ENCODE assay signal across 8 cellular contexts in the genomic region with DNA sequence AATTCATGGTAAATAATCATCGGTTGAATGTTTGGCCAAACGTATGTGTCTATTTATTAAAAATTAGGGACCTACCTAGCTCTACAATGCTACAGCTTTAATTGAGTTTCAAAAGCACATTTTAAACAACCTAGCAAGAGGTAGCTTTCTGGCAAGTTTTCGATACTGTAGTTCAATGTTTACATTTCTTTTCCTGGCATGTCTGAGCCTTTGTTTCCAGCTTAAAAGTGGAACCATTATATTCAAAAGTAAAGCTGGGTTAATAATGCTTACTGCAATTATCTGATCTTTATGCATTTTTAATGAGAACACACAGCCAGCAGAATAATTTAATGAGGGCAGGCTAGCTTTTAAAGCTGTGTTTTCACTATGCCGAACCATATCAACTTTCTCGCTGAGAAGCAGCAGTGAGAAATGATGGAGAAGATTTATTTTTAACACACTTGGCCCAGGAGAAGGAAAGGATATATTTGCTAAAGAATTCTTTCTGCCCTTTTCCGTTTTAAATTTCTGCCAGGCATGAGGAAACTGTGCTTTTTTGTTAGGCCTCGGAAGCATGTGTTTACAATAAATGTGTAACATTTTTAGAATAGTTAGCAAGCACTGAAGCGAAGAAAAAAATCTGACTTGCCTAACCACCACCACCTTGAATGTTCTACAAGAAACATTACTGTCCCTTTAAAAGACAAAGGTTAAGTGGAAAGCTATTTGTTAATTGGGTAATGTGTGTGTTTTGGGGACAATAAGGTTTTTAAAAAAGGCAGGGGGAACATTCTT. TPM values are rescaled to one million over a fixed set of nuclear protein-coding genes. Genes with fewer than 3 reads are reported as not detected.
DNase-seq lines count a peak whose midpoint lies in the region; ATAC-seq, FAIRE-seq and TF ChIP-seq lines count a peak whose summit lies in the region.

No MANE protein-coding gene starts in this region.

- peaks cover 46% of the 10 kb centered on the region for H3K4me1 Mint-ChIP-seq in osteocyte (ENCODE audit: unreplicated experiment)

- H3K27ac ChIP-seq in OCI-LY1 (ENCODE audit: low read depth, low read length, poor library complexity, severe bottlenecking): peak overlapping the region; percentile 82
- H3K27ac ChIP-seq in endothelial cell of umbilical vein (ENCODE audit: insufficient read depth, low read depth, low read length): peak overlapping the region; percentile 89

- H3K4me1 ChIP-seq in OCI-LY1 (ENCODE audit: insufficient read depth, low read length, severe bottlenecking) (peaks cover 50% of the 10 kb centered on the region), endothelial cell of umbilical vein (ENCODE audit: control insufficient read depth, extremely low read depth, insufficient read depth, low read length) (peaks cover 41% of the 10 kb centered on the region)

- no peaks in the 10 kb centered on the region for H4K20me1 ChIP-seq in OCI-LY1 (ENCODE audit: insufficient read depth, low read length)
- no peaks in the 10 kb centered on the region for H4K20me1 ChIP-seq in endothelial cell of umbilical vein (replicated peaks; ENCODE audit: control insufficient read depth, extremely low read depth, insufficient read depth, low read length)

- H2AFZ ChIP-seq in OCI-LY1 (ENCODE audit: low read length): peak overlapping the region; percentile 4; the same call in 1 of the 2 replicates
- no peak overlapping the region for H2AFZ ChIP-seq in endothelial cell of umbilical vein (ENCODE audit: low read depth, low read length)

- H3K9me1 ChIP-seq in endothelial cell of umbilical vein (replicated peaks; ENCODE audit: control insufficient read depth, extremely low read depth, insufficient read depth, low read length): no peaks in the 10 kb centered on the region

- dilution Hi-C loops in endothelial cell of umbilical vein (cut with MboI; ENCODE audit: extremely low pct_ligation_motif_present, low sequenced_read_pairs): loop anchor here (25.0 kb wide), 1 partner anchor 111 kb away; no protein-coding TSS in a partner anchor

- H3K27me3 ChIP-seq in OCI-LY1 (ENCODE audit: insufficient read depth, low read length) (no peaks in the 10 kb centered on the region), endothelial cell of umbilical vein (ENCODE audit: control insufficient read depth in 2 of 2, insufficient read depth in 2 of 2, low read length in 2 of 2) (no peaks in the 10 kb centered on the region)

- H3K36me3 ChIP-seq in OCI-LY1 (ENCODE audit: insufficient read depth, low read length): no peaks in the 10 kb centered on the region
- no peaks in the 10 kb centered on the region for H3K36me3 ChIP-seq in endothelial cell of umbilical vein (ENCODE audit: control insufficient read depth in 2 of 2, extremely low read depth in 1 of 2, insufficient read depth in 2 of 2, low read length in 2 of 2)

- no peaks in the 10 kb centered on the region for H3K9me3 Mint-ChIP-seq in osteocyte (ENCODE audit: unreplicated experiment)

- H3K4me3 ChIP-seq in OCI-LY1 (ENCODE audit: low read depth, low read length, poor library complexity, severe bottlenecking) (peak overlapping the region; percentile 70), endothelial cell of umbilical vein (replicated peaks in 1 of 3; ENCODE audit: insufficient read depth in 1 of 3, low read depth in 1 of 3, low read length in 3 of 3) (peak overlapping the region; percentile 54 to 100 (median 98))

- peak; percentile 62 for TF ChIP-seq POLR2A in endothelial cell of umbilical vein (IDR thresholded peaks at IDR 0.05; ENCODE audit: low read depth, low read length)

- no peaks in the 10 kb centered on the region for H3K9me2 ChIP-seq in OCI-LY1 (ENCODE audit: low read depth, low read length)

- H3K9me3 ChIP-seq in OCI-LY1 (ENCODE audit: low read length) (no peaks in the 10 kb centered on the region), endothelial cell of umbilical vein (replicated peaks; ENCODE audit: control insufficient read depth, insufficient read depth, low read length) (no peaks in the 10 kb centered on the region)

- H3K27ac Mint-ChIP-seq in osteocyte (ENCODE audit: unreplicated experiment): peak overlapping the region; percentile 95

- H3K36me3 Mint-ChIP-seq in osteocyte (ENCODE audit: unreplicated experiment): peaks cover 3% of the 10 kb centered on the region

- DNase-seq in NCI-H2171 treated with DMSO at 0.1 percent for 48 hours (lab: John Stamatoyannopoulos, UW) (peak; percentile 47), NCI-H2171 (lab: John Stamatoyannopoulos, UW) (no peak), endothelial cell of umbilical vein (ENCODE audit: low read depth, low spot score) (peak; percentile 36), osteocyte (ENCODE audit: extremely low spot score, unreplicated experiment) (no peak)
- DNase-seq in effector CD4-positive, alpha-beta T cell: no peak

- TF ChIP-seq CTCF in OCI-LY1 (IDR thresholded peaks at IDR 0.05; ENCODE audit: low read length) (no peak), endothelial cell of umbilical vein (IDR thresholded peaks at IDR 0.05; ENCODE audit: extremely low read depth in 1 of 2, insufficient read depth in 1 of 2, low read depth in 1 of 2, low read length in 2 of 2) (no peak), osteocyte (IDR thresholded peaks at IDR 0.05) (no peak)

- H3K79me2 ChIP-seq in OCI-LY1 (ENCODE audit: insufficient read depth, low read length): peaks cover 56% of the 10 kb centered on the region
- peaks cover 59% of the 10 kb centered on the region for H3K79me2 ChIP-seq in endothelial cell of umbilical vein (ENCODE audit: control insufficient read depth, insufficient read depth, low read length)

- intact Hi-C loops in endothelial cell of umbilical vein (cut with micrococcal nuclease): loop anchor here (1.0 to 2.0 kb wide), 8 partner anchors 35 to 437 kb away; no protein-coding TSS in a partner anchor

- FAIRE-seq in endothelial cell of umbilical vein (lab: Jason Lieb, UNC): peak; percentile 15

- peak overlapping the region; percentile 81 for H3K4me2 ChIP-seq in OCI-LY1 (ENCODE audit: low read length)
- peak overlapping the region; percentile 97 for H3K4me2 ChIP-seq in endothelial cell of umbilical vein (ENCODE audit: insufficient read depth, low read length)

- H3F3A ChIP-seq in OCI-LY1 (ENCODE audit: insufficient read depth, low read length): no peaks in the 10 kb centered on the region

- CTCF ChIA-PET in endothelial cell of umbilical vein (lab: Charles Lee): interaction anchor here (0.8 to 9.0 kb wide), 21 partner anchors 11 to 436 kb away, joined by 3 to 68 read pairs (median 9); no protein-coding TSS in a partner anchor

- TSS peak; percentile 77 for BruUV-seq in endothelial cell of umbilical vein (replicated peaks; lab: Mats Ljungman, UMichigan)

- peak overlapping the region; percentile 68 for H3K9ac ChIP-seq in OCI-LY1 (ENCODE audit: low read length)
- H3K9ac ChIP-seq in endothelial cell of umbilical vein (replicated peaks; ENCODE audit: extremely low read depth, insufficient read depth, low read length): peak overlapping the region; percentile 100

- H3K27me3 Mint-ChIP-seq in osteocyte (ENCODE audit: unreplicated experiment): no peaks in the 10 kb centered on the region

- no peak for ATAC-seq in GM19395 (IDR thresholded peaks at IDR 0.05; ENCODE audit: unreplicated experiment)
- no peak for ATAC-seq in GM18907 (IDR thresholded peaks at IDR 0.05; ENCODE audit: unreplicated experiment)

- H3K4me3 Mint-ChIP-seq in osteocyte (ENCODE audit: unreplicated experiment): peak overlapping the region; percentile 93

- POLR2A ChIA-PET in endothelial cell of umbilical vein (lab: Charles Lee): interaction anchor here (0.7 to 1.9 kb wide), 10 partner anchors 11 to 136 kb away, joined by 3 to 9 read pairs (median 5); no protein-coding TSS in a partner anchor

TF ChIP-seq in endothelial cell of umbilical vein, 7 proteins besides CTCF, POLR2A, EP300 and RAD21:
- no peak for TF ChIP-seq EZH2 (IDR thresholded peaks at IDR 0.05; ENCODE audit: borderline replicate concordance, low read depth, low read length, severe bottlenecking)
- no peak for TF ChIP-seq GATA2 (IDR thresholded peaks at IDR 0.05; ENCODE audit: insufficient read depth, insufficient read length, low read depth, low read length)
- TF ChIP-seq FOS (IDR thresholded peaks at IDR 0.05; ENCODE audit: borderline replicate concordance, insufficient read depth, low read length): no peak
- TF ChIP-seq POLR2AphosphoS5 (IDR thresholded peaks at IDR 0.05; ENCODE audit: insufficient read depth, low read depth, low read length): no peak
- no peak for TF ChIP-seq JUN (IDR thresholded peaks at IDR 0.05; ENCODE audit: borderline replicate concordance, insufficient read depth, insufficient read length, low read depth)
- TF ChIP-seq, protein P1, sequence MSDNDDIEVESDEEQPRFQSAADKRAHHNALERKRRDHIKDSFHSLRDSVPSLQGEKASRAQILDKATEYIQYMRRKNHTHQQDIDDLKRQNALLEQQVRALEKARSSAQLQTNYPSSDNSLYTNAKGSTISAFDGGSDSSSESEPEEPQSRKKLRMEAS (IDR thresholded peaks at IDR 0.05; ENCODE audit: insufficient read depth, insufficient read length): no peak
- TF ChIP-seq MYC (IDR thresholded peaks at IDR 0.05; ENCODE audit: low read depth, low read length): no peak

RNA-seq across cellular contexts. Expression of a gene that starts 1.0 kb away (rescaled TPM):
- total RNA-seq in endothelial cell of umbilical vein (75.6 and 76.5 TPM in 2 replicates), osteocyte (66.6 and 71.8 TPM in 2 replicates)
- 23.2 and 32.9 TPM in 2 replicates for polyA plus RNA-seq in endothelial cell of umbilical vein
- polyA plus RNA-seq in endothelial cell of umbilical vein (2011; cell fraction: cytosol; rRNA removed): 28.8 and 30.4 TPM in 2 replicates
- polyA plus RNA-seq in endothelial cell of umbilical vein (2011; cell fraction: nucleus; rRNA removed): 49.5 and 54.3 TPM in 2 replicates
- polyA plus RNA-seq in endothelial cell of umbilical vein (2012): 57.3 and 67.5 TPM in 2 replicates
- polyA minus RNA-seq in endothelial cell of umbilical vein: 99.8 and 107 TPM in 2 replicates
- 27.8 TPM for polyA minus RNA-seq in endothelial cell of umbilical vein (2011; cell fraction: cytosol; rRNA and poly(A)+ RNA removed)
- 148 and 189 TPM in 2 replicates for polyA minus RNA-seq in endothelial cell of umbilical vein (2011; cell fraction: nucleus; rRNA and poly(A)+ RNA removed)

Comparison
In these comparisons a context has a peak if more than half of its experiments do, and no peak if none do; other contexts are left out.
1. DNase-seq: peak in NCI-H2171 treated with DMSO at 0.1 percent for 48 hours (single experiment) and endothelial cell of umbilical vein (single experiment); none in NCI-H2171 (single experiment), osteocyte (single experiment) and effector CD4-positive, alpha-beta T cell (single experiment).